8 cellular contexts compared by ENCODE assay signal in the genomic region with DNA sequence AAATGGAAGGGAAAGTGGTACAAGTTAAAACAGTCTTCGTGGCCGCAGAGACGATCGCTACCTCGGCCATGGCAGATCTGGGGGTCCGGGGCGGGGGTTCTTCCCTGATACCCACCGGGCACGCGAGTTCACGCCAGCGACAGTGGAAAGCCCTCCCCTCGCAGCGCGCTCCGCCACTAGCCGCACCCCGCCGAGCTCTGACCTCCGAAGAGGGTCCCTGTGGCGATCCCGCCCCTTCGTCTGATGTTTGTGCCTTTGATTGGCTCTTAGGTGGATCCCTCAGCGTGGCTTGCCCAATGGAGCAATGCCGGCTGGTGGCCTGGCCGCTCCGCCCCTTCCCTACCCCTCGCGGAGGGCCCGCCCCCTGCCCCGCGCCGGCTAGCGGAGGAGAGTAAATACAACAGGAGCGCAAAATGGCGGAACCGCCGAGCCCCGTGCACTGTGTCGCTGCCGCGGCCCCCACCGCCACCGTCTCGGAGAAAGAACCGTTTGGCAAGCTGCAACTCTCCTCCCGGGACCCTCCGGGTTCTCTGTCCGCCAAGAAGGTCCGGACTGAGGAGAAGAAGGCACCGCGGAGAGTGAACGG. TPM values are rescaled to one million over a fixed set of nuclear protein-coding genes. Genes with fewer than 3 reads are reported as not detected.
DNase-seq lines count a peak whose midpoint lies in the region; ATAC-seq, FAIRE-seq and TF ChIP-seq lines count a peak whose summit lies in the region.

A gene (plus strand): TSS at position 403 of the 586 bp plus-strand sequence. CDS start 11 bp downstream, at position 414.

- TF ChIP-seq CTCF in CD14-positive monocyte (IDR thresholded peaks at IDR 0.05), result peak; percentile 41
- peak; percentile 30; the same call in 1 of the 2 replicates for TF ChIP-seq CTCF in HepG2 (CRISPR knock-in tag; IDR thresholded peaks at IDR 0.05)

- peaks cover 42% of the 10 kb centered on the region for H3K4me1 Mint-ChIP-seq in CD14-positive monocyte
- H3K4me1 Mint-ChIP-seq in dendritic cell treated with granulocyte-macrophage colony-stimulating factor and Interleukin-4, amounts not matched to agents 40 ng/mL and 50 ng/mL, for 4 days (ENCODE audit: low read depth), result peaks cover 32% of the 10 kb centered on the region

- TF ChIP-seq RAD21 in HepG2 (CRISPR knock-in tag; IDR thresholded peaks at IDR 0.05), result peak; percentile 14; the same call in 1 of the 2 replicates

- FAIRE-seq in HepG2 (lab: Jason Lieb, UNC), result peak; percentile 86

- peaks cover 60% of the 10 kb centered on the region for H3K4me1 ChIP-seq in HepG2 (ENCODE audit: insufficient read depth, low read length)

- in situ Hi-C loops in HepG2 (cut with HindIII; ENCODE audit: extremely low pct_ligation_motif_present, low pct_unique_long_range_greater_than_20kb), result no loop called here

- peak within 1 kb of the TSS; percentile 97 for H3K9ac ChIP-seq in HepG2 (ENCODE audit: insufficient read depth, low read depth, low read length)

- H3K36me3 ChIP-seq in HepG2 (replicated peaks in 1 of 2; ENCODE audit: control insufficient read depth in 1 of 2, insufficient read depth in 2 of 2, low read length in 2 of 2), result peaks cover 0 to 7% of the 10 kb centered on the region in 2 experiments; a peak in 2 of 5 replicates

- peak within 1 kb of the TSS; percentile 87 for H3K27ac ChIP-seq in HepG2 (ENCODE audit: extremely low read length, insufficient read depth, low read length)

- POLR2A ChIA-PET in HepG2 (lab: Yijun Ruan, JAX), result interaction anchor here (0.6 to 1.9 kb wide), 17 partner anchors 9 to 298 kb away, joined by 3 to 6 read pairs (median 4); a partner anchor contains a TSS

- CTCF ChIA-PET in HepG2 (lab: Yijun Ruan, JAX; ENCODE audit: low intra/inter-chr PET ratio, low total read pairs), result no interaction called here

- TF ChIP-seq EP300 in HepG2 (IDR thresholded peaks at IDR 0.05; ENCODE audit: low read depth in 2 of 2, low read length in 2 of 2), result no peak
- peak; percentile 21; the same call in 1 of the 2 replicates for TF ChIP-seq EP300 in HepG2 (CRISPR knock-in tag; IDR thresholded peaks at IDR 0.05; ENCODE audit: borderline replicate concordance)

- peaks cover 20% of the 10 kb centered on the region for H4K20me1 ChIP-seq in HepG2 (ENCODE audit: insufficient read depth, low read length)

- no peaks in the 10 kb centered on the region for H3K9me3 Mint-ChIP-seq in CD14-positive monocyte
- no peaks in the 10 kb centered on the region for H3K9me3 Mint-ChIP-seq in dendritic cell treated with granulocyte-macrophage colony-stimulating factor and Interleukin-4, amounts not matched to agents 40 ng/mL and 50 ng/mL, for 4 days

- peak within 1 kb of the TSS; percentile 96 to 99 for H3K4me3 Mint-ChIP-seq in CD14-positive monocyte
- H3K4me3 Mint-ChIP-seq in dendritic cell treated with granulocyte-macrophage colony-stimulating factor and Interleukin-4, amounts not matched to agents 40 ng/mL and 50 ng/mL, for 4 days, result peak within 1 kb of the TSS; percentile 100

- peaks cover 90% of the 10 kb centered on the region for H3K79me2 ChIP-seq in HepG2 (ENCODE audit: insufficient read depth, low read length)

- no peaks in the 10 kb centered on the region; a peak in 1 of 5 replicates for H3K27me3 ChIP-seq in HepG2 (ENCODE audit: control insufficient read depth in 1 of 2, insufficient read depth in 2 of 2, low read length in 2 of 2)

- TF ChIP-seq POLR2A in HepG2 (IDR thresholded peaks at IDR 0.05; ENCODE audit: insufficient read depth in 1 of 2, low read depth in 2 of 2, low read length in 2 of 2), result peak; percentile 83 to 95

- H3K27me3 Mint-ChIP-seq in CD14-positive monocyte (ENCODE audit: low read depth in 3 of 3), result no peaks in the 10 kb centered on the region
- no peaks in the 10 kb centered on the region for H3K27me3 Mint-ChIP-seq in dendritic cell treated with granulocyte-macrophage colony-stimulating factor and Interleukin-4, amounts not matched to agents 40 ng/mL and 50 ng/mL, for 4 days

- H3K9me3 ChIP-seq in HepG2 (ENCODE audit: low read length), result no peaks in the 10 kb centered on the region

- BruUV-seq in HepG2 (replicated peaks; lab: Mats Ljungman, UMichigan), result no TSS peak

- no peak within 1 kb of the TSS for H2AFZ ChIP-seq in HepG2 (ENCODE audit: low read length)

- H3K4me2 ChIP-seq in HepG2 (ENCODE audit: low read depth, low read length), result peak within 1 kb of the TSS; percentile 78

- intact Hi-C loops in CD14-positive monocyte (cut with micrococcal nuclease) (loop anchor here in 1 of 2 donors (2.0 to 5.0 kb wide), 2 partner anchors 37 to 101 kb away; a partner anchor contains a TSS), HepG2 (cut with micrococcal nuclease; ENCODE audit: unreplicated experiment) (loop anchor here (2.0 to 5.0 kb wide), 2 partner anchors 39 kb away; no protein-coding TSS in a partner anchor)
- intact Hi-C loops in dendritic cell treated with granulocyte-macrophage colony-stimulating factor and Interleukin-4, amounts not matched to agents 40 ng/mL and 50 ng/mL, for 4 days (cut with micrococcal nuclease), result loop anchor here (5.0 kb wide), 2 partner anchors 61 to 101 kb away; a partner anchor contains a TSS

- ATAC-seq in GM19351 (IDR thresholded peaks at IDR 0.05; ENCODE audit: unreplicated experiment) (peak; percentile 93), HG03521 (IDR thresholded peaks at IDR 0.05; ENCODE audit: unreplicated experiment) (peak; percentile 95), HepG2 (peak; percentile 95)

- peak within 1 kb of the TSS; percentile 91 to 97 (median 95) for H3K27ac Mint-ChIP-seq in CD14-positive monocyte
- peak within 1 kb of the TSS; percentile 100 for H3K27ac Mint-ChIP-seq in dendritic cell treated with granulocyte-macrophage colony-stimulating factor and Interleukin-4, amounts not matched to agents 40 ng/mL and 50 ng/mL, for 4 days

- DNase-seq in CD14-positive monocyte (ENCODE audit: low spot score) (peak; percentile 97), NCI-H748 (lab: John Stamatoyannopoulos, UW; ENCODE audit: unreplicated experiment) (peak; percentile 98), HepG2 (ENCODE audit: low spot score) (peak; percentile 96)
- DNase-seq in activated CD4-positive, alpha-beta T cell treated with anti-CD3 and anti-CD28 coated beads, Interleukin-2, amount 50 U/mL, for 24 hours (ENCODE audit: low read depth in 1 of 2, low spot score in 1 of 2), result peak; percentile 95 to 98
- DNase-seq in stimulated activated CD4-positive, alpha-beta T cell treated with anti-CD3 and anti-CD28 coated beads, Interleukin-4, amount 100 ng/mL, for 1 hour, result peak; percentile 98

- H3K4me3 ChIP-seq in HepG2 (replicated peaks in 1 of 3; ENCODE audit: insufficient read depth in 1 of 3, low read depth in 2 of 3, low read length in 3 of 3), result peak within 1 kb of the TSS; percentile 99 to 100 (median 100)

- H3K36me3 Mint-ChIP-seq in CD14-positive monocyte, result peaks cover 7 to 10% of the 10 kb centered on the region in 2 donors
- peaks cover 37% of the 10 kb centered on the region for H3K36me3 Mint-ChIP-seq in dendritic cell treated with granulocyte-macrophage colony-stimulating factor and Interleukin-4, amounts not matched to agents 40 ng/mL and 50 ng/mL, for 4 days (ENCODE audit: low read depth)

- WGBS in HepG2 (ENCODE audit: low lambda C conversion rate), result 0% methylated on average over 30 of the region's 53 CpGs

TF ChIP-seq in HepG2, 621 proteins besides CTCF, POLR2A, EP300 and RAD21 (continues in another document):
- TF ChIP-seq MATR3 (CRISPR knock-in tag; IDR thresholded peaks at IDR 0.05), result no peak

RNA-seq across cellular contexts. Expression of the gene that starts here (rescaled TPM):
- polyA plus RNA-seq in CD14-positive monocyte (1 to 10 TPM; 1.3 to 2.2 TPM), HepG2 (2011; rRNA removed) (7.7 and 7.9 TPM in 2 replicates)
- total RNA-seq in HepG2 (2016; rRNA removed; fragmentation: Illumina TruSeq; extraction: Trizol), result 21.3 and 25.9 TPM in 2 replicates
- total RNA-seq in HepG2 (2016; cell fraction: cytosol; rRNA removed; fragmentation: Illumina TruSeq; extraction: Trizol; ENCODE audit: low read depth), result 15.6 and 19.7 TPM in 2 replicates
- 18.9 and 19.6 TPM in 2 replicates for total RNA-seq in HepG2 (2016; cell fraction: insoluble cytoplasmic fraction; rRNA removed; fragmentation: Illumina TruSeq; extraction: Trizol)
- total RNA-seq in HepG2 (2016; cell fraction: membrane; rRNA removed; fragmentation: Illumina TruSeq; extraction: Trizol), result 10.7 and 11.3 TPM in 2 replicates
- 13.9 and 15.9 TPM in 2 replicates for total RNA-seq in HepG2 (2016; cell fraction: nucleus; rRNA removed; fragmentation: Illumina TruSeq; extraction: Trizol)
- 3.0 and 4.2 TPM in 2 replicates for polyA plus RNA-seq in HepG2 (2011; cell fraction: cytosol; rRNA removed)
- 5.1 and 6.1 TPM in 2 replicates for polyA plus RNA-seq in HepG2 (2011; cell fraction: nucleus; rRNA removed)
- polyA plus RNA-seq in HepG2 (2012), result 11.0 and 12.9 TPM in 2 replicates
- polyA plus RNA-seq in HepG2 (2016; cell fraction: cytosol; fragmentation: Illumina TruSeq; extraction: Trizol; ENCODE audit: low read depth), result 0.66 and 0.77 TPM in 2 replicates
- polyA plus RNA-seq in HepG2 (2016; cell fraction: insoluble cytoplasmic fraction; fragmentation: Illumina TruSeq; extraction: Trizol; ENCODE audit: low read depth), result 12.8 and 15.4 TPM in 2 replicates
- polyA plus RNA-seq in HepG2 (2016; cell fraction: membrane; fragmentation: Illumina TruSeq; extraction: Trizol; ENCODE audit: low read depth), result 1.9 TPM in 2 replicates
- polyA plus RNA-seq in HepG2 (2016; cell fraction: nucleus; fragmentation: Illumina TruSeq; extraction: Trizol; ENCODE audit: insufficient read depth, low read depth), result 16.3 and 17.5 TPM in 2 replicates
- 7.7 and 8.4 TPM in 2 replicates for polyA minus RNA-seq in HepG2 (2011; rRNA and poly(A)+ RNA removed; ENCODE audit: low replicate concordance)
- polyA minus RNA-seq in HepG2 (2011; cell fraction: cytosol; rRNA and poly(A)+ RNA removed), result 14.1 and 20.3 TPM in 2 replicates
- polyA minus RNA-seq in HepG2 (2011; cell fraction: nucleus; rRNA and poly(A)+ RNA removed), result 18.3 and 23.4 TPM in 2 replicates

Comparison
In these comparisons a context has a peak if more than half of its experiments do, and no peak if none do; other contexts are left out.
1. Peak in every context shown above with its lines: DNase-seq, ATAC-seq, H3K4me3 ChIP-seq and H3K27ac ChIP-seq.